ENCODE assay signal across 8 cellular contexts in genomic region chr22:42621505-42622002, GRCh38. TPM values are rescaled to one million over a fixed set of nuclear protein-coding genes. Genes with fewer than 3 reads are reported as not detected.
DNase-seq lines count a peak whose midpoint lies in the region; ATAC-seq and TF ChIP-seq lines count a peak whose summit lies in the region.

No MANE protein-coding gene starts in this region.

- no peak overlapping the region for H2BK5ac ChIP-seq in mesendoderm (ENCODE audit: low read length)

- no peaks in the 10 kb centered on the region for H3K4me1 ChIP-seq in mesendoderm (ENCODE audit: control insufficient read depth, low read depth, low read length)

- intact Hi-C loops in dorsolateral prefrontal cortex (cut with DNase I) = no loop called here

- H3K27me3 ChIP-seq in dorsolateral prefrontal cortex (no peaks in the 10 kb centered on the region), mesendoderm (ENCODE audit: insufficient read depth, low read length, poor library complexity) (no peaks in the 10 kb centered on the region)

- no peaks in the 10 kb centered on the region for H3K79me1 ChIP-seq in mesendoderm (ENCODE audit: low read length)

- no peak overlapping the region for H3K9ac ChIP-seq in mesendoderm (ENCODE audit: low read length)

- TF ChIP-seq CTCF in dorsolateral prefrontal cortex (IDR thresholded peaks at IDR 0.05 in 54 of 56, conservative IDR thresholded peaks at IDR 0.05 in 2 of 56; ENCODE audit: low read depth in 1 of 56, partially characterized antibody in 56 of 56) = peak; percentile 40 to 86 (median 75)

- peak overlapping the region in 36 of 59 donors; percentile 1 to 76 (median 44) for H3K27ac ChIP-seq in dorsolateral prefrontal cortex
- H3K27ac ChIP-seq in mesendoderm (ENCODE audit: low read depth, low read length) = no peak overlapping the region

- no peak overlapping the region for H3K4ac ChIP-seq in mesendoderm (ENCODE audit: low read depth, low read length)

- DNase-seq in DMS53 (lab: John Stamatoyannopoulos, UW) (peak; percentile 76), DMS53 treated with DMSO at 0.1 percent for 48 hours (lab: John Stamatoyannopoulos, UW; ENCODE audit: unreplicated experiment) (no peak), LoVo (ENCODE audit: low spot score) (peak; percentile 60), dorsolateral prefrontal cortex (peak in 2 of 10 donors; percentile 37 to 65), mesendoderm (peak; percentile 93)
- DNase-seq in activated CD4-positive, alpha-beta T cell treated with anti-CD3 and anti-CD28 coated beads for 48 hours = peak; percentile 66
- peak; percentile 27 for DNase-seq in stimulated activated naive CD4-positive, alpha-beta T cell treated with Interleukin-2 at 50 U/mL for 16 hours (lab: John Stamatoyannopoulos, UW)

- no peak overlapping the region for H2BK15ac ChIP-seq in mesendoderm (replicated peaks; ENCODE audit: low read depth)

- H2BK120ac ChIP-seq in mesendoderm (ENCODE audit: low read depth, low read length) = no peak overlapping the region

- no peak overlapping the region for H3K4me2 ChIP-seq in mesendoderm (ENCODE audit: low read length)

- no peak overlapping the region for H3K4me3 ChIP-seq in dorsolateral prefrontal cortex
- no peak overlapping the region for H3K4me3 ChIP-seq in mesendoderm (ENCODE audit: low read length)

- H4K8ac ChIP-seq in mesendoderm (ENCODE audit: low read depth, low read length) = no peak overlapping the region

- no peak overlapping the region for H4K5ac ChIP-seq in mesendoderm (ENCODE audit: low read length)

- WGBS in mesendoderm (ENCODE audit: extremely low coverage, insufficient coverage, low lambda C conversion rate) = no CpG with 5 or more reads among the region's 11 CpGs

- no peak overlapping the region for H3K18ac ChIP-seq in mesendoderm (ENCODE audit: low read length)

- no peak overlapping the region for H2AK5ac ChIP-seq in mesendoderm (ENCODE audit: low read length)

- no peak for ATAC-seq in HG03460 (IDR thresholded peaks at IDR 0.05; ENCODE audit: unreplicated experiment)

- H3K23ac ChIP-seq in mesendoderm (ENCODE audit: low read length) = no peak overlapping the region

- H3K36me3 ChIP-seq in mesendoderm (ENCODE audit: control insufficient read depth, insufficient read depth, low read length) = peaks cover 5% of the 10 kb centered on the region

- no peak overlapping the region for H3K56ac ChIP-seq in mesendoderm (ENCODE audit: low read length)

- no peaks in the 10 kb centered on the region for H3K79me2 ChIP-seq in mesendoderm (ENCODE audit: control insufficient read depth, insufficient read depth, low read length)

RNA-seq across cellular contexts. Expression of gene POLDIP3, which starts 6.9 kb away (rescaled TPM):
- 10 to 100 TPM; 47.0 to 95.5 (median 65.3) TPM for total RNA-seq in dorsolateral prefrontal cortex
- polyA plus RNA-seq in mesendoderm (2013, experiment 1 of 2) = 48.7 TPM
- polyA plus RNA-seq in mesendoderm (2013, experiment 2 of 2) = 47.6 TPM

RNA-seq across cellular contexts. Expression of gene ATP5MGL, which starts 18.8 kb away (rescaled TPM):
- 1 to 10 TPM in 62 of 120 experiments, under 1 TPM in 31, not detected in 27; 0.65 to 6.3 (median 1.3) TPM for total RNA-seq in dorsolateral prefrontal cortex
- polyA plus RNA-seq in mesendoderm (2013, experiment 1 of 2) = not detected
- polyA plus RNA-seq in mesendoderm (2013, experiment 2 of 2) = not detected

RNA-seq across cellular contexts. Expression of gene CYB5R3, which starts 27.6 kb away (rescaled TPM):
- 100 to 1,000 TPM in 119 of 120 experiments, 10 to 100 TPM in 1; 85.4 to 229 (median 131) TPM for total RNA-seq in dorsolateral prefrontal cortex
- 96.2 TPM for polyA plus RNA-seq in mesendoderm (2013, experiment 1 of 2)
- 99.0 TPM for polyA plus RNA-seq in mesendoderm (2013, experiment 2 of 2)
